ENCODE assay signal across 26 cellular contexts in the genomic region with DNA sequence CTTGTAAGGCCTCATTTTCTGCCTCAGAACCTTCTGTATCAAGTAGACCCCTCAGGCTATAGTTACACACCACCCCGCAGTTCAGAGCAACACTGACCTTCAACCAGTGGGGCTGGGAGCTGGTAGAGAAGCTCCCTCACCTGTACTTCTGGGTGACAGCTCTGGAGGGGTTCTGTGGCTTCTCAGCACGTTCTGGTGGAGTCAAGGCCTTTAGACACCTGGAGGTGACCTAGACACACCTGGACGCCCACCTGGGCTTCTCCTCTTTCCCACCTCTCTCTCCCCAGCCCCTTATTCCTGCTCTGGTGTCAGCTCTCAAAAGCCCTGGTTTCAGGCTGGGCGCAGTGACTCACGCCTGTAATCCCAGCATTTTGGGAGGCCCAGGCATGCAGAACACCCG. TPM values are rescaled to one million over a fixed set of nuclear protein-coding genes. Genes with fewer than 3 reads are reported as not detected.
"Had no signal": no experiment of that assay in that cellular context is flagged by ENCODE, and none has a peak within 500 bp of the region (broad histone marks: within the 10 kb centered on the region; RNA-seq: fewer than 3 reads in every experiment).

No MANE protein-coding gene starts in this region.

- DNase-seq: activated CD4-positive, alpha-beta T cell treated with anti-CD3 and anti-CD28 coated beads for 48 hours; activated CD4-positive, alpha-beta T cell treated with anti-CD3 and anti-CD28 coated beads, Interleukin-2, amount 50 U/mL, for 48 hours; activated gamma-delta T cell treated with Interleukin-2 at 50 U/mL for 16 hours; activated naive CD8-positive, alpha-beta T cell treated with anti-CD3 and anti-CD28 coated beads, Interleukin-2, amount 50 U/mL, for 24 hours; amygdala; caudate nucleus; effector CD4-positive, alpha-beta T cell; erythroblast; gastrocnemius medialis; glutamatergic neuron; left cardiac atrium; naive B cell; occipital lobe; right cardiac atrium; stimulated activated CD4-positive, alpha-beta T cell treated with anti-CD3 and anti-CD28 coated beads, Interleukin-2, amount 100 ng/mL, for 48 hours; substantia nigra; upper lobe of left lung had no signal

- H3K4me3 Mint-ChIP-seq: activated naive CD4-positive, alpha-beta T cell treated with anti-CD3 and anti-CD28 coated beads, Interleukin-2, amount 50 U/mL, for 24 hours; activated naive CD8-positive, alpha-beta T cell treated with anti-CD3 and anti-CD28 coated beads, Interleukin-2, amount 50 U/mL, for 24 hours; activated T-cell treated with anti-CD3 and anti-CD28 coated beads, Interleukin-2, amount 50 U/mL, for 24 hours; dendritic cell treated with granulocyte-macrophage colony-stimulating factor and Interleukin-4, amounts not matched to agents 40 ng/mL and 50 ng/mL, for 4 days; mesothelial cell of epicardium; naive B cell; stimulated activated naive CD8-positive, alpha-beta T cell treated with anti-CD3 and anti-CD28 coated beads, Interleukin-15, Interleukin-2, amounts not matched to agents 100 ng/mL and 50 ng/mL, for 24 hours had no signal

- H3K4me1 ChIP-seq: gastrocnemius medialis had no signal

- H3K27ac Mint-ChIP-seq: activated naive CD4-positive, alpha-beta T cell treated with anti-CD3 and anti-CD28 coated beads, Interleukin-2, amount 50 U/mL, for 24 hours; activated naive CD8-positive, alpha-beta T cell treated with anti-CD3 and anti-CD28 coated beads, Interleukin-2, amount 50 U/mL, for 24 hours; activated T-cell treated with anti-CD3 and anti-CD28 coated beads, Interleukin-2, amount 50 U/mL, for 24 hours; dendritic cell treated with granulocyte-macrophage colony-stimulating factor and Interleukin-4, amounts not matched to agents 40 ng/mL and 50 ng/mL, for 4 days; mesothelial cell of epicardium; naive B cell; stimulated activated naive CD8-positive, alpha-beta T cell treated with anti-CD3 and anti-CD28 coated beads, Interleukin-15, Interleukin-2, amounts not matched to agents 100 ng/mL and 50 ng/mL, for 24 hours had no signal

- H3K36me3 ChIP-seq: gastrocnemius medialis, upper lobe of left lung had no signal

- H3K36me3 Mint-ChIP-seq: activated naive CD4-positive, alpha-beta T cell treated with anti-CD3 and anti-CD28 coated beads, Interleukin-2, amount 50 U/mL, for 24 hours; mesothelial cell of epicardium; naive B cell had no signal

- H3K4me3 ChIP-seq: gastrocnemius medialis, upper lobe of left lung had no signal

- H3K9me3 Mint-ChIP-seq: activated naive CD4-positive, alpha-beta T cell treated with anti-CD3 and anti-CD28 coated beads, Interleukin-2, amount 50 U/mL, for 24 hours; activated naive CD8-positive, alpha-beta T cell treated with anti-CD3 and anti-CD28 coated beads, Interleukin-2, amount 50 U/mL, for 24 hours; activated T-cell treated with anti-CD3 and anti-CD28 coated beads, Interleukin-2, amount 50 U/mL, for 24 hours; dendritic cell treated with granulocyte-macrophage colony-stimulating factor and Interleukin-4, amounts not matched to agents 40 ng/mL and 50 ng/mL, for 4 days; mesothelial cell of epicardium; naive B cell; stimulated activated naive CD8-positive, alpha-beta T cell treated with anti-CD3 and anti-CD28 coated beads, Interleukin-15, Interleukin-2, amounts not matched to agents 100 ng/mL and 50 ng/mL, for 24 hours had no signal

- ATAC-seq: activated CD4-positive, CD25-positive, alpha-beta regulatory T cell treated with anti-CD3 and anti-CD28 coated beads, Interleukin-2, amount 50 U/mL, for 24 hours; activated naive CD8-positive, alpha-beta T cell treated with anti-CD3 and anti-CD28 coated beads, Interleukin-2, amount 50 U/mL, for 24 hours; gastrocnemius medialis; left cardiac atrium; right cardiac atrium had no signal

- H3K9me3 ChIP-seq: gastrocnemius medialis, upper lobe of left lung had no signal

- H3K4me1 Mint-ChIP-seq: activated naive CD4-positive, alpha-beta T cell treated with anti-CD3 and anti-CD28 coated beads, Interleukin-2, amount 50 U/mL, for 24 hours; activated naive CD8-positive, alpha-beta T cell treated with anti-CD3 and anti-CD28 coated beads, Interleukin-2, amount 50 U/mL, for 24 hours; naive B cell had no signal

- H3K27me3 ChIP-seq: upper lobe of left lung had no signal

- H3K27ac ChIP-seq: gastrocnemius medialis had no signal

RNA-seq across cellular contexts. Expression of a gene that starts 7.3 kb away (rescaled TPM):
- total RNA-seq: activated CD8-positive, alpha-beta memory T cell treated with anti-CD3 and anti-CD28 coated beads for 36 hours; gastrocnemius medialis; liver; mesothelial cell of epicardium; occipital lobe; right cardiac atrium; T-helper 1 cell treated with Interleukin-12 subunit alpha and Interleukin-12 subunit beta and Interleukin-4 antibody, amounts not matched to agents 30 ng/mL and 1 ng/mL, for 36 hours; upper lobe of left lung had no signal

RNA-seq across cellular contexts. Expression of a gene that starts 44.0 kb away (rescaled TPM):
- total RNA-seq: activated CD8-positive, alpha-beta memory T cell treated with anti-CD3 and anti-CD28 coated beads for 36 hours; T-helper 1 cell treated with Interleukin-12 subunit alpha and Interleukin-12 subunit beta and Interleukin-4 antibody, amounts not matched to agents 30 ng/mL and 1 ng/mL, for 36 hours had no signal
